ENCODE assay signal across 8 cellular contexts in the genomic region with DNA sequence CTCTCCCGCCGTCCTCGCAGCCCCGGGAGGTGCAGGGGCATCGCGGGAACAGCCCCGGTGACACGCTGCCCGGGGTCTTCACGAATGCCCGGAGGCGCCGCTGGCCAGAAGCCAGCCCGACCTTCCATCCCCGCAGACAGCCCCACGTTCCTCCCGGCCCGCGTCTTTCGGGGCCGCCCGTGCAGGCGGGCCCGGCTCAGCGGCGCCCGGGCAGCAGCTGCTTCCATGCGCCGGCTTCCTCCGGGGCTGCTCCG. TPM values are rescaled to one million over a fixed set of nuclear protein-coding genes. Genes with fewer than 3 reads are reported as not detected.
A peak's percentile ranks its signal among the peaks of the same experiment; 100 is the strongest.
DNase-seq lines count a peak whose midpoint lies in the region; TF ChIP-seq lines count a peak whose summit lies in the region.

No MANE protein-coding gene starts in this region.

- DNase-seq in activated naive CD4-positive, alpha-beta T cell treated with anti-CD3 and anti-CD28 coated beads, Interleukin-2, amount 10 ng/mL, durations not matched to agents 7 days and 5 days = no peak
- no peak for DNase-seq in activated naive CD4-positive, alpha-beta T cell treated with anti-CD3 and anti-CD28 coated beads, Interleukin-2, amount 50 U/mL, for 16 hours
- DNase-seq in MG63 (no peak), epithelial cell of esophagus (ENCODE audit: low read depth) (no peak), osteocyte (ENCODE audit: extremely low spot score, unreplicated experiment) (no peak), NCI-H2029 (lab: John Stamatoyannopoulos, UW) (no peak), dermis blood vessel endothelial cell (no peak), NCI-H748 treated with DMSO at 0.1 percent for 48 hours (lab: John Stamatoyannopoulos, UW) (no peak)

- no peak for TF ChIP-seq CTCF in epithelial cell of esophagus (IDR thresholded peaks at IDR 0.05; ENCODE audit: insufficient read depth, low read depth, low read length, missing control alignments)
- TF ChIP-seq CTCF in osteocyte (IDR thresholded peaks at IDR 0.05) = no peak

- peaks cover 7% of the 10 kb centered on the region for H3K36me3 Mint-ChIP-seq in activated naive CD4-positive, alpha-beta T cell treated with anti-CD3 and anti-CD28 coated beads, Interleukin-2, amount 10 ng/mL, durations not matched to agents 7 days and 5 days
- H3K36me3 Mint-ChIP-seq in osteocyte (ENCODE audit: unreplicated experiment) = no peaks in the 10 kb centered on the region

- H3K9me3 Mint-ChIP-seq in activated naive CD4-positive, alpha-beta T cell treated with anti-CD3 and anti-CD28 coated beads, Interleukin-2, amount 10 ng/mL, durations not matched to agents 7 days and 5 days = no peaks in the 10 kb centered on the region
- no peaks in the 10 kb centered on the region for H3K9me3 Mint-ChIP-seq in osteocyte (ENCODE audit: unreplicated experiment)

- CTCF ChIA-PET in activated naive CD4-positive, alpha-beta T cell treated with anti-CD3 and anti-CD28 coated beads, Interleukin-2, amount 10 ng/mL, durations not matched to agents 7 days and 5 days (lab: Charles Lee) = interaction anchor here (0.6 to 4.2 kb wide), 14 partner anchors 9 to 469 kb away, joined by 3 to 97 read pairs (median 4); partner anchors contain the start of genes BRF1 and CDCA4

- H3K4me1 Mint-ChIP-seq in activated naive CD4-positive, alpha-beta T cell treated with anti-CD3 and anti-CD28 coated beads, Interleukin-2, amount 10 ng/mL, durations not matched to agents 7 days and 5 days = peaks cover 40% of the 10 kb centered on the region
- peaks cover 23% of the 10 kb centered on the region for H3K4me1 Mint-ChIP-seq in osteocyte (ENCODE audit: unreplicated experiment)

- H3K4me3 ChIP-seq in MG63 (peak overlapping the region; percentile 54), epithelial cell of esophagus (ENCODE audit: low read length) (peak overlapping the region; percentile 61)

- H3K9me3 ChIP-seq in MG63 = no peaks in the 10 kb centered on the region

- H3K4me3 Mint-ChIP-seq in activated naive CD4-positive, alpha-beta T cell treated with anti-CD3 and anti-CD28 coated beads, Interleukin-2, amount 10 ng/mL, durations not matched to agents 7 days and 5 days = peak overlapping the region; percentile 90
- H3K4me3 Mint-ChIP-seq in osteocyte (ENCODE audit: unreplicated experiment) = peak overlapping the region; percentile 68

- H3K27me3 ChIP-seq in MG63 = no peaks in the 10 kb centered on the region

- peaks cover 3% of the 10 kb centered on the region for H3K36me3 ChIP-seq in MG63

- peak overlapping the region; percentile 95 for H3K27ac Mint-ChIP-seq in activated naive CD4-positive, alpha-beta T cell treated with anti-CD3 and anti-CD28 coated beads, Interleukin-2, amount 10 ng/mL, durations not matched to agents 7 days and 5 days
- peak overlapping the region; percentile 84 for H3K27ac Mint-ChIP-seq in osteocyte (ENCODE audit: unreplicated experiment)

- H3K27me3 Mint-ChIP-seq in activated naive CD4-positive, alpha-beta T cell treated with anti-CD3 and anti-CD28 coated beads, Interleukin-2, amount 10 ng/mL, durations not matched to agents 7 days and 5 days = peaks cover 23% of the 10 kb centered on the region
- H3K27me3 Mint-ChIP-seq in osteocyte (ENCODE audit: unreplicated experiment) = no peaks in the 10 kb centered on the region

RNA-seq across cellular contexts. Expression of gene TEDC1, which starts 0.8 kb away (rescaled TPM):
- total RNA-seq in MG63 (2014; rRNA removed; shearing (Covaris generic); ENCODE audit: low replicate concordance) = 29.3 and 58.1 TPM in 2 replicates
- total RNA-seq in osteocyte (8.4 and 11.0 TPM in 2 replicates), dermis blood vessel endothelial cell (9.7 and 18.0 TPM in 2 replicates)

RNA-seq across cellular contexts. Expression of gene CRIP1, which starts 3.6 kb away (rescaled TPM):
- 17.3 TPM in 1 of 2 replicates, not detected in the other for total RNA-seq in MG63 (2014; rRNA removed; shearing (Covaris generic); ENCODE audit: low replicate concordance)
- total RNA-seq in osteocyte (31.0 and 34.1 TPM in 2 replicates), dermis blood vessel endothelial cell (0.42 and 0.68 TPM in 2 replicates)

RNA-seq across cellular contexts. Expression of gene CRIP2, which starts 15.6 kb away (rescaled TPM):
- 129 and 270 TPM in 2 replicates for total RNA-seq in MG63 (2014; rRNA removed; shearing (Covaris generic); ENCODE audit: low replicate concordance)
- total RNA-seq in osteocyte = 183 and 191 TPM in 2 replicates
- total RNA-seq in dermis blood vessel endothelial cell = 265 and 324 TPM in 2 replicates

RNA-seq across cellular contexts. Expression of gene TMEM121, which starts 36.1 kb away (rescaled TPM):
- total RNA-seq in MG63 (2014; rRNA removed; shearing (Covaris generic); ENCODE audit: low replicate concordance) = 7.1 and 17.0 TPM in 2 replicates
- total RNA-seq in osteocyte = 3.3 and 3.6 TPM in 2 replicates
- 4.6 and 11.7 TPM in 2 replicates for total RNA-seq in dermis blood vessel endothelial cell
